Comparison of ENCODE assay signal across 6 cellular contexts in the genomic region with DNA sequence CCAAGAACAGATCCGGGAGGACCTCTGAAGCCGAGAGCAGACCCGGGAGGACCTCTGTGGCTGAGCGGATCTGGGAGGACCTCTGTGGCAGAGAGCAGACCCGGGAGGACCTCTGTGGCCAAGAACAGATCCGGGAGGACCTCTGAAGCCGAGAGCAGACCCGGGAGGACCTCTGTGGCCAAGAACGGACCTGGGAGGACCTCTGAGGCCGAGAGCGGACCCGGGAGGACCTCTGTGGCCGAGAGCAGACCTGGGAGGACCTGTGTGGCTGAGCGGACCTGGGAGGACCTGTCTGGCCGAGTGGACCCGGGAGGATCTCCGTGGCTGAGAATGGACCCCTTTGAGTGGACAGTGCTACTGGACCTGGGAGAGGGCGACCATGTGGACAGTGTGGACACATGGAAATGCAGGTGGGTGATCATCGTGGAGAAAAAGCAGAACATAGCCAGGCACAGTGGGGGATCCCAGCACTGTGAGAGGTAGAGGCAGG. TPM values are rescaled to one million over a fixed set of nuclear protein-coding genes. Genes with fewer than 3 reads are reported as not detected.
"Had no signal": no experiment of that assay in that cellular context is flagged by ENCODE, and none has a peak within 500 bp of the region (broad histone marks: within the 10 kb centered on the region; RNA-seq: fewer than 3 reads in every experiment).

No MANE protein-coding gene starts in this region.

RNA-seq across cellular contexts. Expression of a gene that starts 16.1 kb away (rescaled TPM):
- total RNA-seq: activated B cell treated with CpG ODN at 0.5 μM for 24 hours; activated CD4-positive, alpha-beta T cell treated with anti-CD3 and anti-CD28 coated beads, Interleukin-2, amount 10 ng/mL, durations not matched to agents 24 days and 14 days; activated CD8-positive, alpha-beta memory T cell treated with anti-CD3 and anti-CD28 coated beads for 36 hours; activated CD8-positive, alpha-beta T cell treated with anti-CD3 and anti-CD28 coated beads for 36 hours; activated naive CD8-positive, alpha-beta T cell treated with anti-CD3 and anti-CD28 coated beads for 36 hours; activated T-helper 1 cell treated with anti-CD3 and anti-CD28 coated beads, Interleukin-12 subunit alpha, Interleukin-12 subunit beta, Interleukin-2, Interleukin-4 antibody, amounts not matched to agents 30 ng/mL and 10 ng/mL and 1 ng/mL, durations not matched to agents 14 hours and 24 hours and 36 hours had no signal
